16 cellular contexts compared by ENCODE assay signal in the genomic region with DNA sequence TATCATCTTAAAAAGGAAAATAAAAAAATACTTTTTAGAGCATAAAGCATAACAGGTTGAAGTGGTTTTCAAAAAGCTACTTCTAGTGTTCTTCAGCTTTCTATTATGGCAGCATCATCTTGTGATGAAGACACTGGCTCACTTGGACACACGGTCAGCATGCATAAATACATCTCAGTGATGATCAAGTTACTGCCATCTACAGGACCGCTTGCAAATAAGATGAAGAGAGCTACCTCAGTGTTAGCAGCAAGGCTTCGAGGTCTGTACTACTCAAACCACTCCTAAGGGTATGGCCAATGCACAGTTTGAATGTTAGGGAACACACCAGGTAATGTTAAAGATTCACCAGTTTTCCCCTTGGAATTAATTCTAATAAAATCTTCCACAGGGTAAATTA. TPM values are rescaled to one million over a fixed set of nuclear protein-coding genes. Genes with fewer than 3 reads are reported as not detected.
A peak's percentile ranks its signal among the peaks of the same experiment; 100 is the strongest.
DNase-seq lines count a peak whose midpoint lies in the region; ATAC-seq, FAIRE-seq and TF ChIP-seq lines count a peak whose summit lies in the region.
"Had no signal": no experiment of that assay in that cellular context is flagged by ENCODE, and none has a peak within 500 bp of the region (broad histone marks: within the 10 kb centered on the region; RNA-seq: fewer than 3 reads in every experiment).

No MANE protein-coding gene starts in this region.

- POLR2A ChIA-PET in Panc1 (lab: Charles Lee), result no interaction called here

- no peak overlapping the region for H3K4me3 Mint-ChIP-seq in HFFc6
- no peak overlapping the region for H3K4me3 Mint-ChIP-seq in activated T-cell treated with anti-CD3 and anti-CD28 coated beads, Interleukin-2, amount 50 U/mL, for 4 hours
- H3K4me3 Mint-ChIP-seq: activated naive CD8-positive, alpha-beta T cell treated with anti-CD3 and anti-CD28 coated beads, Interleukin-2, amount 50 U/mL, for 24 hours; T-cell had no signal

- TF ChIP-seq CTCF in D721Med (IDR thresholded peaks at IDR 0.05; ENCODE audit: insufficient read depth, missing control alignments) (peak; percentile 3), HFFc6 (IDR thresholded peaks at IDR 0.05) (peak; percentile 24; the same call in 1 of the 2 replicates), Panc1 (IDR thresholded peaks at IDR 0.05) (peak; percentile 18; the same call in 1 of the 2 replicates), epithelial cell of proximal tubule (conservative IDR thresholded peaks at IDR 0.05; ENCODE audit: low read depth, low read length) (peak; percentile 25)

- CTCF ChIA-PET in Panc1 (lab: Charles Lee), result no interaction called here

- H3K9me3 ChIP-seq in Panc1 (ENCODE audit: control insufficient read depth, insufficient read depth, low read depth, low read length), result no peaks in the 10 kb centered on the region
- H3K9me3 ChIP-seq: lower lobe of right lung had no signal

- no peaks in the 10 kb centered on the region for H3K36me3 Mint-ChIP-seq in HFFc6 (ENCODE audit: low read depth)
- H3K36me3 Mint-ChIP-seq in activated T-cell treated with anti-CD3 and anti-CD28 coated beads, Interleukin-2, amount 50 U/mL, for 4 hours (ENCODE audit: insufficient read depth), result peaks cover 53% of the 10 kb centered on the region

- no peaks in the 10 kb centered on the region for H3K27me3 Mint-ChIP-seq in HFFc6 (ENCODE audit: insufficient read depth)
- H3K27me3 Mint-ChIP-seq in activated T-cell treated with anti-CD3 and anti-CD28 coated beads, Interleukin-2, amount 50 U/mL, for 4 hours (ENCODE audit: low read depth), result no peaks in the 10 kb centered on the region
- H3K27me3 Mint-ChIP-seq: activated naive CD8-positive, alpha-beta T cell treated with anti-CD3 and anti-CD28 coated beads, Interleukin-2, amount 50 U/mL, for 24 hours; T-cell had no signal

- no TSS peak for BruUV-seq in Panc1 (replicated peaks; lab: Mats Ljungman, UMichigan)

- H3K27ac ChIP-seq in Panc1 (ENCODE audit: low read length), result no peak overlapping the region
- H3K27ac ChIP-seq: lower lobe of right lung, skin epidermis had no signal

- H3K9me3 Mint-ChIP-seq in HFFc6, result no peaks in the 10 kb centered on the region
- H3K9me3 Mint-ChIP-seq in activated T-cell treated with anti-CD3 and anti-CD28 coated beads, Interleukin-2, amount 50 U/mL, for 4 hours, result no peaks in the 10 kb centered on the region

- intact Hi-C loops in Panc1 (cut with micrococcal nuclease; ENCODE audit: unreplicated experiment), result no loop called here

- no peaks in the 10 kb centered on the region for H3K4me1 ChIP-seq in Panc1 (ENCODE audit: control insufficient read depth, insufficient read depth, low read length)
- H3K4me1 ChIP-seq: lower lobe of right lung had no signal

- no peaks in the 10 kb centered on the region for H3K4me1 Mint-ChIP-seq in HFFc6 (ENCODE audit: low read depth)
- peaks cover 6% of the 10 kb centered on the region for H3K4me1 Mint-ChIP-seq in activated T-cell treated with anti-CD3 and anti-CD28 coated beads, Interleukin-2, amount 50 U/mL, for 4 hours (ENCODE audit: low read depth)

- DNase-seq in D721Med (ENCODE audit: insufficient read length, low spot score) (no peak), HFFc6 (no peak), Panc1 (ENCODE audit: low read depth, low spot score) (no peak), epithelial cell of proximal tubule (ENCODE audit: low read depth) (no peak), DMS153 treated with DMSO at 0.1 percent for 48 hours (lab: John Stamatoyannopoulos, UW; ENCODE audit: unreplicated experiment) (no peak), NCI-H1436 (lab: John Stamatoyannopoulos, UW) (no peak)
- no peak for DNase-seq in activated T-cell treated with anti-CD3 and anti-CD28 coated beads, Interleukin-2, amount 50 U/mL, for 4 hours
- DNase-seq: activated CD4-positive, alpha-beta T cell treated with anti-CD3 and anti-CD28 coated beads for 1 hour; activated naive CD8-positive, alpha-beta T cell treated with anti-CD3 and anti-CD28 coated beads, Interleukin-2, amount 50 U/mL, for 24 hours; cortex of kidney; GDM1; lower lobe of right lung; NCI-H1436 treated with DMSO at 0.1 percent for 48 hours; T-cell had no signal

- ATAC-seq in Panc1 (no peak), HG02798 (IDR thresholded peaks at IDR 0.05; ENCODE audit: poor library complexity, unreplicated experiment) (no peak)
- ATAC-seq in activated T-cell treated with anti-CD3 and anti-CD28 coated beads, Interleukin-2, amount 50 U/mL, for 4 hours, result no peak
- ATAC-seq: activated naive CD8-positive, alpha-beta T cell treated with anti-CD3 and anti-CD28 coated beads, Interleukin-2, amount 50 U/mL, for 24 hours; lower lobe of right lung; T-cell had no signal

- H3K4me3 ChIP-seq in Panc1 (ENCODE audit: low read depth in 2 of 2, low read length in 2 of 2) (no peak overlapping the region), epithelial cell of proximal tubule (ENCODE audit: low read depth, low read length) (no peak overlapping the region)
- H3K4me3 ChIP-seq: lower lobe of right lung, skin epidermis had no signal

- in situ Hi-C loops in Panc1 (cut with HindIII; ENCODE audit: low pct_unique_long_range_greater_than_20kb, low sequenced_read_pairs), result no loop called here

- no peaks in the 10 kb centered on the region for H3K36me3 ChIP-seq in Panc1 (ENCODE audit: control insufficient read depth, insufficient read depth, low read length)

- H3K27ac Mint-ChIP-seq in HFFc6, result no peak overlapping the region
- H3K27ac Mint-ChIP-seq: activated naive CD8-positive, alpha-beta T cell treated with anti-CD3 and anti-CD28 coated beads, Interleukin-2, amount 50 U/mL, for 24 hours; T-cell had no signal

- no peaks in the 10 kb centered on the region for H3K27me3 ChIP-seq in Panc1 (ENCODE audit: control insufficient read depth, insufficient read depth, low read length)

- FAIRE-seq in D721Med (lab: Jason Lieb, UNC), result no peak

RNA-seq across cellular contexts. Expression of a gene that starts 58.8 kb away (rescaled TPM):
- 10 to 100 TPM in 5 of 6 experiments, 1 to 10 TPM in 1; 9.3 to 11.8 (median 10.8) TPM for total RNA-seq in HFFc6 (2021; fragmentation: NEBNext Ultra II Directional; extraction: Animal tissue kit (Norgen Biotek cat#: 25700))
- 9.7 TPM for total RNA-seq in Panc1 (2021; ENCODE audit: unreplicated experiment)
- polyA plus RNA-seq in Panc1 (2012; ENCODE audit: insufficient read length), result 10.1 TPM
- 12.1 and 16.9 TPM in 2 replicates for total RNA-seq in epithelial cell of proximal tubule
- 1 to 10 TPM; 5.6 to 6.6 (median 5.7) TPM for total RNA-seq in activated T-cell treated with anti-CD3 and anti-CD28 coated beads, Interleukin-2, amount 50 U/mL, for 4 hours
